8 cellular contexts compared by ENCODE assay signal in the genomic region with DNA sequence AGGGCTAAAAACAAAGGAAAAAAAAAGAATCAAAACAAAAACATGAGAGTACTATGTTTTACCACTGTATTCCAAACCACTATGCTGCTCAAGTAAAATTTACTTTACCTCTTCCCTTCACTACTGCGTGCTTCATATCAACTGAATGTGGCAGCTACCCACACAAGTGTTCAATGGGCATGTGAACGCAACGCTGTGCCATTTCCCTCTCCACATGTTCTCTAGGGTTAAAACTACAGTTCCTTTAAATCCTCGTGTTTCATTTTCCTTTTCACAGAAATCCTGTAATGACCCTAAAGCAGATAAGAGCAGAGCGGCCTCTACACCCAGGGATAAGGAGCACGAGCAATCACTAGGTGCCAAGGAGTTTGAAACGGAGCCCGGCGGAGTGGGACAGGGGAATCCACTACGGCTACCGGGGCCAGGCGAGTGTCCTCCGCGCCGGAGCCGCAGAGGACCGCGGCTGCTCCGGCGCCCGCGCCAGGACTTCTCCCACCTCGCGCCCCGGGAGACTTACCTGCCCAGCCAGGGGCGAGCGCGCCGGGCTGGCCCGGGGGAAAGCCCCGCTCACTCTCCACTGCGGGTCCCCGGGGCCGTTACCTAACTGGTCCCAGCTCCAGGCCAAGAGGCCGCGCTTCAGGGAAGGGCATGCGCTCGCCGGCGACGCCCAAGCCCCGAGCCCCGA. TPM values are rescaled to one million over a fixed set of nuclear protein-coding genes. Genes with fewer than 3 reads are reported as not detected.
DNase-seq lines count a peak whose midpoint lies in the region; ATAC-seq, FAIRE-seq and TF ChIP-seq lines count a peak whose summit lies in the region.

No MANE protein-coding gene starts in this region.

- DNase-seq in G401 (ENCODE audit: low spot score), result peak; percentile 65
- peak; percentile 27 to 33 for DNase-seq in NCI-H1930 (lab: John Stamatoyannopoulos, UW)
- peak; percentile 83 for DNase-seq in activated CD4-positive, alpha-beta T cell treated with anti-CD3 and anti-CD28 coated beads, Interleukin-2, amount 10 ng/mL, durations not matched to agents 24 days and 14 days
- peak; percentile 8 for DNase-seq in HepG2 (ENCODE audit: low spot score)
- DNase-seq in stimulated activated CD4-positive, alpha-beta T cell treated with anti-CD3 and anti-CD28 coated beads, Interleukin-2, amount 100 ng/mL, for 24 hours, result peak; percentile 47 to 56

- H3K4me2 ChIP-seq in HepG2 (ENCODE audit: low read depth, low read length), result peak overlapping the region; percentile 73

- H3K27me3 Mint-ChIP-seq in activated CD4-positive, alpha-beta T cell treated with anti-CD3 and anti-CD28 coated beads, Interleukin-2, amount 10 ng/mL, durations not matched to agents 24 days and 14 days, result no peaks in the 10 kb centered on the region
- H3K27me3 Mint-ChIP-seq in dendritic cell treated with granulocyte-macrophage colony-stimulating factor and Interleukin-4, amounts not matched to agents 40 ng/mL and 50 ng/mL, for 4 days, result no peaks in the 10 kb centered on the region

- no TSS peak for BruUV-seq in HepG2 (replicated peaks; lab: Mats Ljungman, UMichigan)

- H4K20me1 ChIP-seq in HepG2 (ENCODE audit: insufficient read depth, low read length), result peaks cover 13% of the 10 kb centered on the region; the same call in 1 of the 2 replicates

- H3K9ac ChIP-seq in HepG2 (ENCODE audit: insufficient read depth, low read depth, low read length), result peak overlapping the region; percentile 76

- FAIRE-seq in HepG2 (lab: Jason Lieb, UNC), result peak; percentile 59

- 0% methylated on average over 15 of the region's 43 CpGs for WGBS in HepG2 (ENCODE audit: low lambda C conversion rate)

- in situ Hi-C loops in G401 (cut with HindIII; ENCODE audit: low sequenced_read_pairs), result no loop called here
- in situ Hi-C loops in HepG2 (cut with HindIII; ENCODE audit: extremely low pct_ligation_motif_present, low pct_unique_long_range_greater_than_20kb), result no loop called here

- H3K36me3 ChIP-seq in HepG2 (replicated peaks in 1 of 2; ENCODE audit: control insufficient read depth in 1 of 2, insufficient read depth in 2 of 2, low read length in 2 of 2), result no peaks in the 10 kb centered on the region

- H3K9me3 ChIP-seq in HepG2 (ENCODE audit: low read length), result no peaks in the 10 kb centered on the region

- CTCF ChIA-PET in HepG2 (lab: Yijun Ruan, JAX; ENCODE audit: low intra/inter-chr PET ratio, low total read pairs), result no interaction called here

- ATAC-seq in HG02623 (IDR thresholded peaks at IDR 0.05; ENCODE audit: unreplicated experiment) (peak; percentile 11), HepG2 (peak; percentile 33), HG03469 (IDR thresholded peaks at IDR 0.05; ENCODE audit: unreplicated experiment) (no peak)

- H3K4me3 ChIP-seq in HepG2 (replicated peaks in 1 of 3; ENCODE audit: insufficient read depth in 1 of 3, low read depth in 2 of 3, low read length in 3 of 3), result peak overlapping the region; percentile 83 to 90 (median 88)

- no peak for TF ChIP-seq POLR2A in HepG2 (IDR thresholded peaks at IDR 0.05; ENCODE audit: insufficient read depth in 1 of 2, low read depth in 2 of 2, low read length in 2 of 2)

- no peak for TF ChIP-seq RAD21 in HepG2 (CRISPR knock-in tag; IDR thresholded peaks at IDR 0.05)

- TF ChIP-seq EP300 in HepG2 (IDR thresholded peaks at IDR 0.05; ENCODE audit: low read depth in 2 of 2, low read length in 2 of 2), result no peak
- no peak for TF ChIP-seq EP300 in HepG2 (CRISPR knock-in tag; IDR thresholded peaks at IDR 0.05; ENCODE audit: borderline replicate concordance)

- H3K4me1 Mint-ChIP-seq in activated CD4-positive, alpha-beta T cell treated with anti-CD3 and anti-CD28 coated beads, Interleukin-2, amount 10 ng/mL, durations not matched to agents 24 days and 14 days, result peaks cover 43% of the 10 kb centered on the region
- H3K4me1 Mint-ChIP-seq in dendritic cell treated with granulocyte-macrophage colony-stimulating factor and Interleukin-4, amounts not matched to agents 40 ng/mL and 50 ng/mL, for 4 days (ENCODE audit: low read depth), result peaks cover 35% of the 10 kb centered on the region

- POLR2A ChIA-PET in HepG2 (lab: Yijun Ruan, JAX), result interaction anchor here (1.2 to 1.4 kb wide), 5 partner anchors 10 to 703 kb away, joined by 3 to 6 read pairs (median 3); partner anchors contain the start of genes EFCAB10 and SYPL1

- peaks cover 44% of the 10 kb centered on the region for H3K36me3 Mint-ChIP-seq in activated CD4-positive, alpha-beta T cell treated with anti-CD3 and anti-CD28 coated beads, Interleukin-2, amount 10 ng/mL, durations not matched to agents 24 days and 14 days (ENCODE audit: low read depth)
- peaks cover 26% of the 10 kb centered on the region for H3K36me3 Mint-ChIP-seq in dendritic cell treated with granulocyte-macrophage colony-stimulating factor and Interleukin-4, amounts not matched to agents 40 ng/mL and 50 ng/mL, for 4 days (ENCODE audit: low read depth)

- intact Hi-C loops in activated CD4-positive, alpha-beta T cell treated with anti-CD3 and anti-CD28 coated beads, Interleukin-2, amount 10 ng/mL, durations not matched to agents 24 days and 14 days (cut with micrococcal nuclease), result loop anchor here (2.0 to 10.0 kb wide), 6 partner anchors 29 to 479 kb away; partner anchors contain the start of gene CCDC71L
- intact Hi-C loops in dendritic cell treated with granulocyte-macrophage colony-stimulating factor and Interleukin-4, amounts not matched to agents 40 ng/mL and 50 ng/mL, for 4 days (cut with micrococcal nuclease), result loop anchor here (2.0 to 5.0 kb wide), 2 partner anchors 83 to 141 kb away; no protein-coding TSS in a partner anchor
- intact Hi-C loops in HepG2 (cut with micrococcal nuclease; ENCODE audit: unreplicated experiment), result loop anchor here (2.0 to 10.0 kb wide), 2 partner anchors 43 to 881 kb away; partner anchors contain the start of gene HBP1

- peak overlapping the region; percentile 93 for H3K4me3 Mint-ChIP-seq in activated CD4-positive, alpha-beta T cell treated with anti-CD3 and anti-CD28 coated beads, Interleukin-2, amount 10 ng/mL, durations not matched to agents 24 days and 14 days
- peak overlapping the region; percentile 97 for H3K4me3 Mint-ChIP-seq in dendritic cell treated with granulocyte-macrophage colony-stimulating factor and Interleukin-4, amounts not matched to agents 40 ng/mL and 50 ng/mL, for 4 days

- H3K27ac Mint-ChIP-seq in activated CD4-positive, alpha-beta T cell treated with anti-CD3 and anti-CD28 coated beads, Interleukin-2, amount 10 ng/mL, durations not matched to agents 24 days and 14 days, result peak overlapping the region; percentile 96
- H3K27ac Mint-ChIP-seq in dendritic cell treated with granulocyte-macrophage colony-stimulating factor and Interleukin-4, amounts not matched to agents 40 ng/mL and 50 ng/mL, for 4 days, result peak overlapping the region; percentile 99

- peaks cover 11% of the 10 kb centered on the region for H3K9me3 Mint-ChIP-seq in activated CD4-positive, alpha-beta T cell treated with anti-CD3 and anti-CD28 coated beads, Interleukin-2, amount 10 ng/mL, durations not matched to agents 24 days and 14 days
- H3K9me3 Mint-ChIP-seq in dendritic cell treated with granulocyte-macrophage colony-stimulating factor and Interleukin-4, amounts not matched to agents 40 ng/mL and 50 ng/mL, for 4 days, result no peaks in the 10 kb centered on the region

- no peak for TF ChIP-seq CTCF in HepG2 (CRISPR knock-in tag; IDR thresholded peaks at IDR 0.05)

- H3K4me1 ChIP-seq in HepG2 (ENCODE audit: insufficient read depth, low read length), result peaks cover 49% of the 10 kb centered on the region

- peak overlapping the region; percentile 65 for H3K27ac ChIP-seq in HepG2 (ENCODE audit: extremely low read length, insufficient read depth, low read length)

- H3K27me3 ChIP-seq in HepG2 (ENCODE audit: control insufficient read depth in 1 of 2, insufficient read depth in 2 of 2, low read length in 2 of 2), result no peaks in the 10 kb centered on the region

- no peak overlapping the region for H2AFZ ChIP-seq in HepG2 (ENCODE audit: low read length)

- H3K79me2 ChIP-seq in HepG2 (ENCODE audit: insufficient read depth, low read length), result peaks cover 51% of the 10 kb centered on the region

RNA-seq across cellular contexts. Expression of gene NAMPT, which starts 0.8 kb away (rescaled TPM):
- total RNA-seq in G401 (2014; rRNA removed; shearing (Covaris generic)), result 107 and 111 TPM in 2 replicates
- total RNA-seq in activated CD4-positive, alpha-beta T cell treated with anti-CD3 and anti-CD28 coated beads, Interleukin-2, amount 10 ng/mL, durations not matched to agents 24 days and 14 days, result 480 and 484 TPM in 2 replicates
- 67.7 and 105 TPM in 2 replicates for total RNA-seq in HepG2 (2016; rRNA removed; fragmentation: Illumina TruSeq; extraction: Trizol)
- total RNA-seq in HepG2 (2016; cell fraction: cytosol; rRNA removed; fragmentation: Illumina TruSeq; extraction: Trizol; ENCODE audit: low read depth), result 13.0 and 13.4 TPM in 2 replicates
- total RNA-seq in HepG2 (2016; cell fraction: insoluble cytoplasmic fraction; rRNA removed; fragmentation: Illumina TruSeq; extraction: Trizol), result 64.2 and 94.5 TPM in 2 replicates
- total RNA-seq in HepG2 (2016; cell fraction: membrane; rRNA removed; fragmentation: Illumina TruSeq; extraction: Trizol), result 33.7 and 41.5 TPM in 2 replicates
- total RNA-seq in HepG2 (2016; cell fraction: nucleus; rRNA removed; fragmentation: Illumina TruSeq; extraction: Trizol), result 43.1 and 45.4 TPM in 2 replicates
- polyA plus RNA-seq in HepG2 (2011; rRNA removed), result 10.4 and 15.8 TPM in 2 replicates
- polyA plus RNA-seq in HepG2 (2011; cell fraction: cytosol; rRNA removed), result 6.9 and 10.2 TPM in 2 replicates
- polyA plus RNA-seq in HepG2 (2011; cell fraction: nucleus; rRNA removed), result 4.5 and 9.2 TPM in 2 replicates
- polyA plus RNA-seq in HepG2 (2012), result 32.6 and 38.7 TPM in 2 replicates
- polyA plus RNA-seq in HepG2 (2016; cell fraction: cytosol; fragmentation: Illumina TruSeq; extraction: Trizol; ENCODE audit: low read depth), result 7.8 and 8.1 TPM in 2 replicates
- 74.3 and 76.8 TPM in 2 replicates for polyA plus RNA-seq in HepG2 (2016; cell fraction: insoluble cytoplasmic fraction; fragmentation: Illumina TruSeq; extraction: Trizol; ENCODE audit: low read depth)
- polyA plus RNA-seq in HepG2 (2016; cell fraction: membrane; fragmentation: Illumina TruSeq; extraction: Trizol; ENCODE audit: low read depth), result 14.5 and 16.2 TPM in 2 replicates
- 23.2 and 29.2 TPM in 2 replicates for polyA plus RNA-seq in HepG2 (2016; cell fraction: nucleus; fragmentation: Illumina TruSeq; extraction: Trizol; ENCODE audit: insufficient read depth, low read depth)
- 7.5 and 29.2 TPM in 2 replicates for polyA minus RNA-seq in HepG2 (2011; rRNA and poly(A)+ RNA removed; ENCODE audit: low replicate concordance)
- polyA minus RNA-seq in HepG2 (2011; cell fraction: cytosol; rRNA and poly(A)+ RNA removed), result 43.6 and 50.5 TPM in 2 replicates
- 56.3 and 66.5 TPM in 2 replicates for polyA minus RNA-seq in HepG2 (2011; cell fraction: nucleus; rRNA and poly(A)+ RNA removed)

Comparison
In these comparisons a context has a peak if more than half of its experiments do, and no peak if none do; other contexts are left out.
1. DNase-seq: peak in every context shown above with its lines; median percentile 83 in activated CD4-positive, alpha-beta T cell treated with anti-CD3 and anti-CD28 coated beads, Interleukin-2, amount 10 ng/mL, durations not matched to agents 24 days and 14 days; 65 in G401; 52 in stimulated activated CD4-positive, alpha-beta T cell treated with anti-CD3 and anti-CD28 coated beads, Interleukin-2, amount 100 ng/mL, for 24 hours; 30 in NCI-H1930; 8 in HepG2.